Comparison of ENCODE assay signal across 14 cellular contexts in the genomic region with DNA sequence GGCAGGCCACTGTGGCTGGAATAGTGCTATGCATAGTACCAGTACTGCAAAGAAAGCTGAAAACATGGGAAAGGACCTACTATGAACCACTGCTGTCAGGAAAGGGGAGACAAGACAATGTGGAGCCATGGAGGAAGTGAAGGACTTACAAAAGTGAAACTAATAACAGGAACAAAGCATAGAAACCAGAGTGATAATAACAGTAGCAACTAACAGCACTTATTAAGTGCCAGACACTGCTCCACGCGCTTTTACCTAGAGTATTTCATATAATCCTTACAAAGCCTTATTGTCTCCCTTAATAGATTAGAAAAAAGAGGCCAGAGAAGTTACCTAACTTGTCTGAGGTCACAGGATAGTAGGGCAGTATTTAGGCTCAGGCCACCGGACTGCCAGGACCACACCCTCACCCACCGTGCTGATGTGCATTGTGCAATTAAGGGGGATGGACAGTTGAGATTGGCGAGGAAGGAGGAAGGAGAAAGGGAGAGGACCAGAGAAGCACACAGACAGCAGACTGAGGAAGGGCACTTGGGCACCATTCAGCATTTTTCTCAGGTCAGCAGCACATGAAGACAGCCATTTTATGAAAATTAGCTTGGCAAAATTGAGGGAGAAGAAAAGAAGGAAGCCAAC.
DNase-seq lines count a peak whose midpoint lies in the region; ATAC-seq and TF ChIP-seq lines count a peak whose summit lies in the region.
"Had no signal": no experiment of that assay in that cellular context is flagged by ENCODE, and none has a peak within 500 bp of the region (broad histone marks: within the 10 kb centered on the region; RNA-seq: fewer than 3 reads in every experiment).

No MANE protein-coding gene starts in this region.

- H3K36me3 Mint-ChIP-seq in activated T-cell treated with anti-CD3 and anti-CD28 coated beads, Interleukin-2, amount 50 U/mL, for 72 hours (ENCODE audit: insufficient read depth in 2 of 2) = peaks cover 19 to 37% of the 10 kb centered on the region in 2 donors
- peaks cover 79% of the 10 kb centered on the region for H3K36me3 Mint-ChIP-seq in activated CD8-positive, alpha-beta T cell treated with anti-CD3 and anti-CD28 coated beads for 36 hours (ENCODE audit: low read depth)
- peaks cover 87% of the 10 kb centered on the region for H3K36me3 Mint-ChIP-seq in stimulated activated effector memory CD8-positive, alpha-beta T cell treated with anti-CD3 and anti-CD28 coated beads, Interleukin-12 subunit alpha, Interleukin-12 subunit beta, amount 100 ng/mL, for 72 hours

- DNase-seq in activated T-cell treated with anti-CD3 and anti-CD28 coated beads, Interleukin-2, amount 50 U/mL, for 72 hours = no peak
- no peak for DNase-seq in activated T-cell treated with anti-CD3 and anti-CD28 coated beads, Interleukin-2, amount 50 U/mL, for 1 hour
- no peak for DNase-seq in activated CD8-positive, alpha-beta T cell treated with anti-CD3 and anti-CD28 coated beads for 36 hours
- DNase-seq in stimulated activated effector memory CD8-positive, alpha-beta T cell treated with anti-CD3 and anti-CD28 coated beads, Interleukin-12 subunit alpha, Interleukin-12 subunit beta, amount 100 ng/mL, for 72 hours (ENCODE audit: low spot score in 2 of 2) = no peak
- no peak for DNase-seq in left colon
- DNase-seq in stimulated activated CD4-positive, alpha-beta T cell treated with anti-CD3 and anti-CD28 coated beads, Interleukin-12 subunit alpha, Interleukin-12 subunit beta, amount 100 ng/mL, for 4 hours = no peak
- DNase-seq: cerebellar nuclear complex; heart left ventricle; NCI-H1436; nephron progenitor cell; stimulated activated CD4-positive, alpha-beta T cell treated with anti-CD3 and anti-CD28 coated beads, Interleukin-4, amount 100 ng/mL, for 1 hour had no signal

- TF ChIP-seq CTCF in activated CD8-positive, alpha-beta T cell treated with anti-CD3 and anti-CD28 coated beads for 36 hours (IDR thresholded peaks at IDR 0.05) = no peak

- CTCF ChIA-PET in activated CD8-positive, alpha-beta T cell treated with anti-CD3 and anti-CD28 coated beads for 36 hours (lab: Charles Lee) = no interaction called here

- H3K27me3 Mint-ChIP-seq in activated T-cell treated with anti-CD3 and anti-CD28 coated beads, Interleukin-2, amount 50 U/mL, for 72 hours (ENCODE audit: low read depth) = no peaks in the 10 kb centered on the region
- H3K27me3 Mint-ChIP-seq in activated CD8-positive, alpha-beta T cell treated with anti-CD3 and anti-CD28 coated beads for 36 hours = no peaks in the 10 kb centered on the region
- H3K27me3 Mint-ChIP-seq: type B pancreatic cell had no signal

- POLR2A ChIA-PET in activated CD8-positive, alpha-beta T cell treated with anti-CD3 and anti-CD28 coated beads for 36 hours (lab: Charles Lee) = interaction anchor here (1.0 to 1.2 kb wide), 2 partner anchors 17 to 189 kb away, joined by 3 read pairs; no protein-coding TSS in a partner anchor

- H3K4me1 Mint-ChIP-seq in activated T-cell treated with anti-CD3 and anti-CD28 coated beads, Interleukin-2, amount 50 U/mL, for 72 hours (ENCODE audit: low read depth) = peaks cover 33% of the 10 kb centered on the region
- H3K4me1 Mint-ChIP-seq in activated CD8-positive, alpha-beta T cell treated with anti-CD3 and anti-CD28 coated beads for 36 hours (ENCODE audit: low read depth) = peaks cover 30% of the 10 kb centered on the region
- H3K4me1 Mint-ChIP-seq in stimulated activated effector memory CD8-positive, alpha-beta T cell treated with anti-CD3 and anti-CD28 coated beads, Interleukin-12 subunit alpha, Interleukin-12 subunit beta, amount 100 ng/mL, for 72 hours = peaks cover 37% of the 10 kb centered on the region

- H3K27ac Mint-ChIP-seq in activated T-cell treated with anti-CD3 and anti-CD28 coated beads, Interleukin-2, amount 50 U/mL, for 72 hours = peak overlapping the region; percentile 14
- H3K27ac Mint-ChIP-seq in activated CD8-positive, alpha-beta T cell treated with anti-CD3 and anti-CD28 coated beads for 36 hours = peak overlapping the region; percentile 64
- peak overlapping the region; percentile 69 for H3K27ac Mint-ChIP-seq in stimulated activated effector memory CD8-positive, alpha-beta T cell treated with anti-CD3 and anti-CD28 coated beads, Interleukin-12 subunit alpha, Interleukin-12 subunit beta, amount 100 ng/mL, for 72 hours
- H3K27ac Mint-ChIP-seq: nephron progenitor cell, type B pancreatic cell had no signal

- intact Hi-C loops in activated CD8-positive, alpha-beta T cell treated with anti-CD3 and anti-CD28 coated beads for 36 hours (cut with micrococcal nuclease) = no loop called here
- intact Hi-C loops in left colon (cut with DNase I, micrococcal nuclease) = no loop called here

- no peak overlapping the region for H3K4me3 Mint-ChIP-seq in activated T-cell treated with anti-CD3 and anti-CD28 coated beads, Interleukin-2, amount 50 U/mL, for 72 hours
- H3K4me3 Mint-ChIP-seq in activated CD8-positive, alpha-beta T cell treated with anti-CD3 and anti-CD28 coated beads for 36 hours = no peak overlapping the region
- H3K4me3 Mint-ChIP-seq in stimulated activated effector memory CD8-positive, alpha-beta T cell treated with anti-CD3 and anti-CD28 coated beads, Interleukin-12 subunit alpha, Interleukin-12 subunit beta, amount 100 ng/mL, for 72 hours = no peak overlapping the region
- H3K4me3 Mint-ChIP-seq: nephron progenitor cell, type B pancreatic cell had no signal

- no peak for ATAC-seq in activated T-cell treated with anti-CD3 and anti-CD28 coated beads, Interleukin-2, amount 50 U/mL, for 72 hours (replicated peaks in 1 of 2)
- ATAC-seq in HG03066 (IDR thresholded peaks at IDR 0.05; ENCODE audit: low read depth, unreplicated experiment) = peak; percentile 78
- ATAC-seq in activated CD8-positive, alpha-beta T cell treated with anti-CD3 and anti-CD28 coated beads for 36 hours = no peak
- ATAC-seq in stimulated activated effector memory CD8-positive, alpha-beta T cell treated with anti-CD3 and anti-CD28 coated beads, Interleukin-12 subunit alpha, Interleukin-12 subunit beta, amount 100 ng/mL, for 72 hours = no peak
- no peak for ATAC-seq in left colon
- no peak for ATAC-seq in HG03457 (IDR thresholded peaks at IDR 0.05; ENCODE audit: unreplicated experiment)

- no peaks in the 10 kb centered on the region for H3K9me3 Mint-ChIP-seq in activated T-cell treated with anti-CD3 and anti-CD28 coated beads, Interleukin-2, amount 50 U/mL, for 72 hours
- H3K9me3 Mint-ChIP-seq in activated CD8-positive, alpha-beta T cell treated with anti-CD3 and anti-CD28 coated beads for 36 hours = no peaks in the 10 kb centered on the region
- no peaks in the 10 kb centered on the region for H3K9me3 Mint-ChIP-seq in stimulated activated effector memory CD8-positive, alpha-beta T cell treated with anti-CD3 and anti-CD28 coated beads, Interleukin-12 subunit alpha, Interleukin-12 subunit beta, amount 100 ng/mL, for 72 hours

Comparison
In these comparisons a context has a peak if more than half of its experiments do, and no peak if none do; other contexts are left out.
1. H3K27ac Mint-ChIP-seq: peak in every context shown above with its lines; median percentile 69 in stimulated activated effector memory CD8-positive, alpha-beta T cell treated with anti-CD3 and anti-CD28 coated beads, Interleukin-12 subunit alpha, Interleukin-12 subunit beta, amount 100 ng/mL, for 72 hours; 64 in activated CD8-positive, alpha-beta T cell treated with anti-CD3 and anti-CD28 coated beads for 36 hours; 14 in activated T-cell treated with anti-CD3 and anti-CD28 coated beads, Interleukin-2, amount 50 U/mL, for 72 hours.